In genomic region chr4:44760142-44760898, GRCh38 we compare ENCODE assay signal across 8 cellular contexts. TPM values are rescaled to one million over a fixed set of nuclear protein-coding genes. Genes with fewer than 3 reads are reported as not detected.
DNase-seq lines count a peak whose midpoint lies in the region; ATAC-seq and TF ChIP-seq lines count a peak whose summit lies in the region.

No MANE protein-coding gene starts in this region.

- H3K79me2 ChIP-seq in OCI-LY1 (ENCODE audit: insufficient read depth, low read length) (no peaks in the 10 kb centered on the region), mesendoderm (ENCODE audit: control insufficient read depth, insufficient read depth, low read length) (no peaks in the 10 kb centered on the region)

- H3K4ac ChIP-seq in mesendoderm (ENCODE audit: low read depth, low read length), result no peak overlapping the region

- peaks cover 20 to 34% of the 10 kb centered on the region in 2 donors for H3K27me3 Mint-ChIP-seq in effector memory CD8-positive, alpha-beta T cell

- H3K4me2 ChIP-seq in OCI-LY1 (ENCODE audit: low read length) (no peak overlapping the region), mesendoderm (ENCODE audit: low read length) (no peak overlapping the region)

- H4K20me1 ChIP-seq in OCI-LY1 (ENCODE audit: insufficient read depth, low read length), result no peaks in the 10 kb centered on the region

- no peak overlapping the region for H4K8ac ChIP-seq in mesendoderm (ENCODE audit: low read depth, low read length)

- H3K79me1 ChIP-seq in mesendoderm (ENCODE audit: low read length), result no peaks in the 10 kb centered on the region

- no peak overlapping the region for H3K27ac Mint-ChIP-seq in effector memory CD8-positive, alpha-beta T cell

- H3F3A ChIP-seq in OCI-LY1 (ENCODE audit: insufficient read depth, low read length), result no peaks in the 10 kb centered on the region

- no peak overlapping the region for H3K27ac ChIP-seq in OCI-LY1 (ENCODE audit: low read depth, low read length, poor library complexity, severe bottlenecking)
- no peak overlapping the region for H3K27ac ChIP-seq in mesendoderm (ENCODE audit: low read depth, low read length)

- no peak overlapping the region for H4K5ac ChIP-seq in mesendoderm (ENCODE audit: low read length)

- H3K4me1 Mint-ChIP-seq in effector memory CD8-positive, alpha-beta T cell (ENCODE audit: low read depth in 2 of 2), result peaks cover 0 to 4% of the 10 kb centered on the region in 2 donors

- no peak overlapping the region for H2BK5ac ChIP-seq in mesendoderm (ENCODE audit: low read length)

- no peak overlapping the region for H3K4me3 Mint-ChIP-seq in effector memory CD8-positive, alpha-beta T cell

- no peaks in the 10 kb centered on the region for H3K4me1 ChIP-seq in OCI-LY1 (ENCODE audit: insufficient read depth, low read length, severe bottlenecking)
- no peaks in the 10 kb centered on the region for H3K4me1 ChIP-seq in mesendoderm (ENCODE audit: control insufficient read depth, low read depth, low read length)

- no peaks in the 10 kb centered on the region for H3K9me3 Mint-ChIP-seq in effector memory CD8-positive, alpha-beta T cell

- no peaks in the 10 kb centered on the region for H3K36me3 ChIP-seq in OCI-LY1 (ENCODE audit: insufficient read depth, low read length)
- H3K36me3 ChIP-seq in mesendoderm (ENCODE audit: control insufficient read depth, insufficient read depth, low read length), result no peaks in the 10 kb centered on the region

- H3K23ac ChIP-seq in mesendoderm (ENCODE audit: low read length), result no peak overlapping the region

- H3K9ac ChIP-seq in OCI-LY1 (ENCODE audit: low read length) (no peak overlapping the region), mesendoderm (ENCODE audit: low read length) (no peak overlapping the region)

- H3K27me3 ChIP-seq in OCI-LY1 (ENCODE audit: insufficient read depth, low read length) (no peaks in the 10 kb centered on the region), mesendoderm (ENCODE audit: insufficient read depth, low read length, poor library complexity) (no peaks in the 10 kb centered on the region)

- H2AFZ ChIP-seq in OCI-LY1 (ENCODE audit: low read length), result no peak overlapping the region

- TF ChIP-seq CTCF in OCI-LY1 (IDR thresholded peaks at IDR 0.05; ENCODE audit: low read length), result peak; percentile 61

- H3K4me3 ChIP-seq in OCI-LY1 (ENCODE audit: low read depth, low read length, poor library complexity, severe bottlenecking) (no peak overlapping the region), mesendoderm (ENCODE audit: low read length) (no peak overlapping the region)

- no peak overlapping the region for H2BK15ac ChIP-seq in mesendoderm (replicated peaks; ENCODE audit: low read depth)

- no peak overlapping the region for H3K56ac ChIP-seq in mesendoderm (ENCODE audit: low read length)

- WGBS in mesendoderm (ENCODE audit: extremely low coverage, insufficient coverage, low lambda C conversion rate), result no CpG with 5 or more reads among the region's 8 CpGs

- no peaks in the 10 kb centered on the region for H3K9me2 ChIP-seq in OCI-LY1 (ENCODE audit: low read depth, low read length)

- peak; percentile 81 for ATAC-seq in GM19351 (IDR thresholded peaks at IDR 0.05; ENCODE audit: unreplicated experiment)
- ATAC-seq in HG03460 (IDR thresholded peaks at IDR 0.05; ENCODE audit: unreplicated experiment), result peak; percentile 67
- peak; percentile 61 for ATAC-seq in effector memory CD8-positive, alpha-beta T cell (replicated peaks)
- no peak for ATAC-seq in HG02884 (IDR thresholded peaks at IDR 0.05; ENCODE audit: unreplicated experiment)

- no peak overlapping the region for H3K18ac ChIP-seq in mesendoderm (ENCODE audit: low read length)

- no peaks in the 10 kb centered on the region for H3K9me3 ChIP-seq in OCI-LY1 (ENCODE audit: low read length)

- H2AK5ac ChIP-seq in mesendoderm (ENCODE audit: low read length), result no peak overlapping the region

- no peak overlapping the region for H2BK120ac ChIP-seq in mesendoderm (ENCODE audit: low read depth, low read length)

- DNase-seq in COR-L47 (lab: John Stamatoyannopoulos, UW) (peak; percentile 52), mesendoderm (peak; percentile 22), HuH-7 (ENCODE audit: low spot score) (no peak)
- peak in 2 of 3 experiments; percentile 11 to 21 for DNase-seq in effector memory CD8-positive, alpha-beta T cell

- no peaks in the 10 kb centered on the region for H3K36me3 Mint-ChIP-seq in effector memory CD8-positive, alpha-beta T cell (ENCODE audit: insufficient read depth)

RNA-seq across cellular contexts. Expression of gene GNPDA2, which starts 34.0 kb away (rescaled TPM):
- 4.2 TPM for polyA plus RNA-seq in mesendoderm (2013, experiment 1 of 2)
- polyA plus RNA-seq in mesendoderm (2013, experiment 2 of 2), result 3.9 TPM
